17 cellular contexts compared by ENCODE assay signal in genomic region chr6:116685437-116685993, GRCh38.
"Had no signal": no experiment of that assay in that cellular context is flagged by ENCODE, and none has a peak within 500 bp of the region (broad histone marks: within the 10 kb centered on the region; RNA-seq: fewer than 3 reads in every experiment).

No MANE protein-coding gene starts in this region.

- H3K27me3 Mint-ChIP-seq: activated CD8-positive, alpha-beta memory T cell treated with anti-CD3 and anti-CD28 coated beads, Interleukin-2, amount 10 ng/mL, durations not matched to agents 7 days and 5 days had no signal

- H3K9me3 ChIP-seq: ascending aorta, gastroesophageal sphincter, thyroid gland had no signal

- H3K4me3 ChIP-seq: ascending aorta, gastroesophageal sphincter, SK-N-MC, spleen, thyroid gland had no signal

- H3K4me3 Mint-ChIP-seq: activated CD8-positive, alpha-beta memory T cell treated with anti-CD3 and anti-CD28 coated beads, Interleukin-2, amount 10 ng/mL, durations not matched to agents 7 days and 5 days; nephron progenitor cell had no signal

- H3K27me3 ChIP-seq: ascending aorta, gastroesophageal sphincter, spleen, thyroid gland had no signal

- H3K27ac Mint-ChIP-seq: activated CD8-positive, alpha-beta memory T cell treated with anti-CD3 and anti-CD28 coated beads, Interleukin-2, amount 10 ng/mL, durations not matched to agents 7 days and 5 days; nephron progenitor cell had no signal

- ATAC-seq: activated CD4-positive, CD25-positive, alpha-beta regulatory T cell treated with anti-CD3 and anti-CD28 coated beads, Interleukin-2, amount 50 U/mL, for 24 hours; activated CD8-positive, alpha-beta memory T cell treated with anti-CD3 and anti-CD28 coated beads, Interleukin-2, amount 10 ng/mL, durations not matched to agents 7 days and 5 days; gastroesophageal sphincter; left ventricle myocardium superior; sciatic nerve had no signal

- H3K27ac ChIP-seq: ascending aorta, epithelial cell of prostate, gastroesophageal sphincter, SK-N-MC, spleen, thyroid gland had no signal

- H3K36me3 ChIP-seq: thyroid gland had no signal

- DNase-seq: activated CD4-positive, alpha-beta T cell treated with anti-CD3 and anti-CD28 coated beads, Interleukin-2, amount 50 U/mL, for 1 hour; activated CD8-positive, alpha-beta memory T cell treated with anti-CD3 and anti-CD28 coated beads, Interleukin-2, amount 10 ng/mL, durations not matched to agents 7 days and 5 days; activated gamma-delta T cell; activated T-cell treated with anti-CD3 and anti-CD28 coated beads, Interleukin-2, amount 50 U/mL, for 1 hour; dermis blood vessel endothelial cell; kidney; left ventricle myocardium superior; mesendoderm; nephron progenitor cell; spleen; thyroid gland had no signal
